9 cellular contexts compared by ENCODE assay signal in genomic region chr4:128228778-128229457, GRCh38. TPM values are rescaled to one million over a fixed set of nuclear protein-coding genes. Genes with fewer than 3 reads are reported as not detected.
DNase-seq lines count a peak whose midpoint lies in the region; ATAC-seq, FAIRE-seq and TF ChIP-seq lines count a peak whose summit lies in the region.
"Had no signal": no experiment of that assay in that cellular context is flagged by ENCODE, and none has a peak within 500 bp of the region (broad histone marks: within the 10 kb centered on the region; RNA-seq: fewer than 3 reads in every experiment).

No MANE protein-coding gene starts in this region.

- H3K4me3 ChIP-seq in AG09309 (ENCODE audit: control insufficient read depth, low read depth, low read length) (no peak overlapping the region), right atrium auricular region (no peak overlapping the region)

- H3K27ac ChIP-seq in right atrium auricular region: no peak overlapping the region

- H3K27me3 ChIP-seq in right atrium auricular region: no peaks in the 10 kb centered on the region

- TF ChIP-seq CTCF in AG09309 (IDR thresholded peaks at IDR 0.05; ENCODE audit: control insufficient read depth, insufficient read depth, low read depth, low read length, missing control alignments): no peak
- TF ChIP-seq CTCF in D721Med (IDR thresholded peaks at IDR 0.05; ENCODE audit: insufficient read depth, missing control alignments): no peak
- no peak for TF ChIP-seq CTCF in right atrium auricular region (IDR thresholded peaks at IDR 0.05)

- H3K4me1 ChIP-seq in right atrium auricular region: no peaks in the 10 kb centered on the region

- ATAC-seq in SK-N-SH treated with all-trans-retinoic acid at 6 μM for 48 hours (peak; percentile 63), GM19395 (IDR thresholded peaks at IDR 0.05; ENCODE audit: unreplicated experiment) (no peak)
- ATAC-seq: naive thymus-derived CD8-positive, alpha-beta T cell had no signal

- H3K9me3 ChIP-seq in right atrium auricular region: no peaks in the 10 kb centered on the region

- H3K36me3 ChIP-seq in right atrium auricular region: no peaks in the 10 kb centered on the region

- peak; percentile 33 for DNase-seq in AG09309 (ENCODE audit: low read depth)
- DNase-seq in LHCN-M2 (ENCODE audit: low read depth): peak; percentile 72
- peak; percentile 24 for DNase-seq in iris pigment epithelial cell (ENCODE audit: low read depth)
- DNase-seq in D721Med (ENCODE audit: insufficient read length, low spot score): no peak
- DNase-seq in right atrium auricular region (ENCODE audit: low spot score): no peak
- no peak for DNase-seq in 8988T
- DNase-seq: naive thymus-derived CD8-positive, alpha-beta T cell had no signal

- FAIRE-seq in D721Med (lab: Jason Lieb, UNC): no peak

TF ChIP-seq in SK-N-SH treated with all-trans-retinoic acid at 6 μM for 48 hours, 23 proteins besides CTCF, POLR2A, EP300 and RAD21:
- TF ChIP-seq TCF4 (CRISPR knock-in tag; IDR thresholded peaks at IDR 0.05; ENCODE audit: borderline replicate concordance) (peak; percentile 22; the same call in 1 of the 2 replicates), PATZ1 (CRISPR knock-in tag; IDR thresholded peaks at IDR 0.05; ENCODE audit: borderline replicate concordance) (no peak)
TF ChIP-seq in SK-N-SH treated with all-trans-retinoic acid at 6 μM for 48 hours: peak in this region for 1.

RNA-seq across cellular contexts. Expression of gene PGRMC2, which starts 58.7 kb away (rescaled TPM):
- total RNA-seq in LHCN-M2 (2014; rRNA removed) (16.9 and 23.5 TPM in 2 replicates), right atrium auricular region (10 to 100 TPM; 21.2 to 36.3 TPM)
- 80.1 TPM for polyA plus RNA-seq in LHCN-M2 (2012)

Comparison
In these comparisons a context has a peak if more than half of its experiments do, and no peak if none do; other contexts are left out.
1. DNase-seq: peak in AG09309 (single experiment), LHCN-M2 (single experiment) and iris pigment epithelial cell (single experiment); none in D721Med (single experiment), right atrium auricular region (single experiment) and 8988T (single experiment).